20 cellular contexts compared by ENCODE assay signal in the genomic region with DNA sequence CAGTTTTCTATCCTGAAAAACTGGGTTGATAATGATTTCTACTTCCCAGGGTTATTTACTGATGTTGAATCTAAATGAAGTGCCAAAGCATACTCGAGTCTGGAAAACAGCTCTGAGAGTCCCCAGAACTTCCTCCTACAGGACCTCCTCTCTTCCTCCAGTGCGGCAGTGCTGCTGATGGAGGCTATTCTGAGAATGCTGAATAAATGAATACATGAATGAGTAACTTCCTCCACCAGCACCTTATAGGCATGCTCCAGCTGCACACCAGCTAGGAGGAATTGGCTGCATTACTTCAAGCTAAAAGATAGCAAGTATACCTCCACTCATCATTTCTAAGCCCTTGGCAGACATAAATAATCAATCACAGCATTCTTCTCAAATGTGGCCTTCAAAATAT.
A peak's percentile ranks its signal among the peaks of the same experiment; 100 is the strongest.
DNase-seq lines count a peak whose midpoint lies in the region; ATAC-seq, FAIRE-seq and TF ChIP-seq lines count a peak whose summit lies in the region.
"Had no signal": no experiment of that assay in that cellular context is flagged by ENCODE, and none has a peak within 500 bp of the region (broad histone marks: within the 10 kb centered on the region; RNA-seq: fewer than 3 reads in every experiment).

No MANE protein-coding gene starts in this region.

- H3K4me3 Mint-ChIP-seq in neural crest cell: no peak overlapping the region
- H3K4me3 Mint-ChIP-seq: CD8-positive, alpha-beta T cell; GM23338 had no signal

- peak overlapping the region in 1 of 10 donors; percentile 56 for H3K27ac ChIP-seq in heart right ventricle
- H3K27ac ChIP-seq: PC-9 had no signal

- no peaks in the 10 kb centered on the region for H3K27me3 ChIP-seq in heart right ventricle

- ATAC-seq in heart right ventricle: peak in 5 of 8 donors; percentile 34 to 62 (median 48)
- ATAC-seq in GM21786 (IDR thresholded peaks at IDR 0.05; ENCODE audit: unreplicated experiment): no peak
- ATAC-seq: CD8-positive, alpha-beta T cell; GM23338 had no signal

- FAIRE-seq in urothelium cell line (lab: Jason Lieb, UNC): peak; percentile 52
- FAIRE-seq in GM19239 (lab: Jason Lieb, UNC): no peak
- FAIRE-seq: A204.1 had no signal

- peaks cover 10% of the 10 kb centered on the region for H3K36me3 Mint-ChIP-seq in neural crest cell (ENCODE audit: low read depth)
- H3K36me3 Mint-ChIP-seq: CD8-positive, alpha-beta T cell had no signal

- DNase-seq in heart right ventricle: no peak
- no peak for DNase-seq in cardiac septum (ENCODE audit: low spot score)
- peak; percentile 18 for DNase-seq in fibroblast of pulmonary artery (ENCODE audit: low read depth)
- DNase-seq in neural crest cell (ENCODE audit: low read depth, low spot score): no peak
- DNase-seq in urothelium cell line (ENCODE audit: low spot score): no peak
- no peak for DNase-seq in NCI-H345 (lab: John Stamatoyannopoulos, UW)
- no peak for DNase-seq in GM19239 (ENCODE audit: insufficient read length, low spot score)
- DNase-seq: Calu3; CD8-positive, alpha-beta T cell; GF-D8; HCEC 1CT; NCI-H1417; NCI-H187; NCI-H2107; NCI-H524; NCI-H82; PC-9 had no signal

- peak overlapping the region; percentile 83 for H3K27ac Mint-ChIP-seq in neural crest cell (ENCODE audit: unreplicated experiment)
- H3K27ac Mint-ChIP-seq: CD8-positive, alpha-beta T cell; GM23338 had no signal

- no peaks in the 10 kb centered on the region for H3K27me3 Mint-ChIP-seq in neural crest cell (ENCODE audit: low read depth)

- TF ChIP-seq CTCF in heart right ventricle (IDR thresholded peaks at IDR 0.05) (no peak), fibroblast of pulmonary artery (IDR thresholded peaks at IDR 0.05; ENCODE audit: low read length, missing control alignments) (no peak), neural crest cell (conservative IDR thresholded peaks at IDR 0.05) (no peak)

- intact Hi-C loops in heart right ventricle (cut with DNase I) (no loop called here), cardiac septum (cut with DNase I) (no loop called here)

- peaks cover 18% of the 10 kb centered on the region for H3K9me3 Mint-ChIP-seq in neural crest cell

- no peaks in the 10 kb centered on the region for H3K36me3 ChIP-seq in heart right ventricle

- H3K4me3 ChIP-seq in heart right ventricle (no peak overlapping the region), fibroblast of pulmonary artery (replicated peaks; ENCODE audit: low read depth, low read length) (no peak overlapping the region)
- H3K4me3 ChIP-seq: GM23338, PC-9 had no signal

- H3K4me1 ChIP-seq in heart right ventricle: peaks cover 0 to 21% (median 0%) of the 10 kb centered on the region in 9 donors

- 62 to 78% methylated on average over 2 of the region's 2 CpGs for WGBS in heart right ventricle, 2 donors

- H3K9me3 ChIP-seq in heart right ventricle: peaks cover 0 to 8% (median 0%) of the 10 kb centered on the region in 11 donors

- H3K4me1 Mint-ChIP-seq in neural crest cell: peaks cover 42% of the 10 kb centered on the region
